Comparison of ENCODE assay signal across 8 cellular contexts in the genomic region with DNA sequence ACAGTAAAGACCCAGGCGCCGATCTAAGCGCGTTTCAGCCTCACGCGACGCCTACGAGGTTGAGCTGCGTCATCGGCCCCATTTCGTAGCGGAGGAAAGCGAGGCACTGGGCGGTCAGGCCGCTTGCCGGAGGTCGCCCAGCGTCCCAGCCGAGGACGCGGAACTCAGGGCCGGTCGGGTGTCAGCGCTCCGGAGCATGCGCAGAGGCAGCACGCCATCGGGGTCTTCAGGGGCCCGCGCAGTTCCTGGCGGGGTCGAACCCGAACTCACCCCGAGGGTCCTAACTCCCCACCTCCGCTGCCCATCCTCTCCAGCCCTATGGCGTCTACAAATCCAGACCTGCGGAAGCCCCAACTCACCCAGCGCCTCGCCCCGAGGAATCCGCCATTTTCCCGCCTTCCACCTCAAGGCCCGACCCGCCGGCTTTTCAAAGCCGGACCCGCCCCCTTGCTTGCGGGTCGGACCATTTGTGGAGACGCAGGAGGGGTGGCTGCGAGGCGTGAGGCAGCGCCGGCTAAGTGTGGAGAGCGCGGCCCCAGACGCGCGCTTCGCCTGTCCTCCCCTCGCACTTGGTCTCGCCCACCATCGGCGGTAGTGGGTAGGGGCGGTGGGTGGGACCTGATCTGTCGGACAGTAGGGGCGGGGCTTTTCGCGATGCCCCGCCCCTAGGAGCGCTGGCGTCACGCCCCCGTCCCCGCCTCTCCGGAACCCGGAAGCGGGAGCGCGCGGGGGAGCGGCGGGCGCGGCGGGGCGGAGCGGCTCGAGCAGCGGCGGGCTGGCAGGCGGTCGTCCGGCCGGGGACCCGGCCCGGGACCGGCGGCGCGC. TPM values are rescaled to one million over a fixed set of nuclear protein-coding genes. Genes with fewer than 3 reads are reported as not detected.
DNase-seq lines count a peak whose midpoint lies in the region; ATAC-seq, FAIRE-seq and TF ChIP-seq lines count a peak whose summit lies in the region.

A gene with protein sequence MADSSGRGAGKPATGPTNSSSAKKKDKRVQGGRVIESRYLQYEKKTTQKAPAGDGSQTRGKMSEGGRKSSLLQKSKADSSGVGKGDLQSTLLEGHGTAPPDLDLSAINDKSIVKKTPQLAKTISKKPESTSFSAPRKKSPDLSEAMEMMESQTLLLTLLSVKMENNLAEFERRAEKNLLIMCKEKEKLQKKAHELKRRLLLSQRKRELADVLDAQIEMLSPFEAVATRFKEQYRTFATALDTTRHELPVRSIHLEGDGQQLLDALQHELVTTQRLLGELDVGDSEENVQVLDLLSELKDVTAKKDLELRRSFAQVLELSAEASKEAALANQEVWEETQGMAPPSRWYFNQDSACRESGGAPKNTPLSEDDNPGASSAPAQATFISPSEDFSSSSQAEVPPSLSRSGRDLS (minus strand): TSS at position 418 of the 825 bp plus-strand sequence. CDS start 30 bp downstream, at position 388.
Gene MYO9B (plus strand): TSS at position 743 of the 825 bp plus-strand sequence. CDS start 25,941 bp downstream, outside the sequence.

- H3K9me3 Mint-ChIP-seq in CD4-positive, CD25-positive, alpha-beta regulatory T cell = peaks cover 0 to 1% (median 0%) of the 10 kb centered on the region in 7 donors

- intact Hi-C loops in HepG2 (cut with micrococcal nuclease; ENCODE audit: unreplicated experiment) = loop anchor here (5.0 kb wide), 1 partner anchor 62 kb away; no protein-coding TSS in a partner anchor

- H3K9me3 ChIP-seq in CD4-positive, CD25-positive, alpha-beta regulatory T cell (ENCODE audit: control insufficient read depth in 2 of 2, low read length in 2 of 2) = no peaks in the 10 kb centered on the region
- no peaks in the 10 kb centered on the region for H3K9me3 ChIP-seq in HepG2 (ENCODE audit: low read length)

- H3K4me1 Mint-ChIP-seq in CD4-positive, CD25-positive, alpha-beta regulatory T cell = peaks cover 9 to 74% (median 47%) of the 10 kb centered on the region in 4 donors

- peaks cover 53% of the 10 kb centered on the region for H3K4me1 ChIP-seq in CD4-positive, CD25-positive, alpha-beta regulatory T cell (ENCODE audit: control insufficient read depth, insufficient read depth, low read length, poor library complexity, severe bottlenecking)
- H3K4me1 ChIP-seq in HepG2 (ENCODE audit: insufficient read depth, low read length) = peaks cover 66% of the 10 kb centered on the region

- H3K36me3 Mint-ChIP-seq in CD4-positive, CD25-positive, alpha-beta regulatory T cell = peaks cover 17% of the 10 kb centered on the region

- WGBS in HepG2 (ENCODE audit: low lambda C conversion rate) = 0% methylated on average over 20 of the region's 101 CpGs

- peaks cover 55% of the 10 kb centered on the region for H3K79me2 ChIP-seq in HepG2 (ENCODE audit: insufficient read depth, low read length)

- H3K4me3 Mint-ChIP-seq in CD4-positive, CD25-positive, alpha-beta regulatory T cell = peak within 1 kb of the TSS; percentile 90 to 100 (median 98)

- H3K36me3 ChIP-seq in CD4-positive, CD25-positive, alpha-beta regulatory T cell (ENCODE audit: control insufficient read depth, insufficient read depth, low read length) = peaks cover 13% of the 10 kb centered on the region
- H3K36me3 ChIP-seq in HepG2 (replicated peaks in 1 of 2; ENCODE audit: control insufficient read depth in 1 of 2, insufficient read depth in 2 of 2, low read length in 2 of 2) = peaks cover 3 to 18% of the 10 kb centered on the region in 2 experiments; a peak in 2 of 5 replicates

- peak within 1 kb of the TSS; percentile 94 for H3K27ac ChIP-seq in CD4-positive, CD25-positive, alpha-beta regulatory T cell (ENCODE audit: insufficient read depth, low read length, poor library complexity, severe bottlenecking)
- peak within 1 kb of the TSS; percentile 75 for H3K27ac ChIP-seq in HepG2 (ENCODE audit: extremely low read length, insufficient read depth, low read length)

- peak; percentile 69 to 77 for TF ChIP-seq POLR2A in HepG2 (IDR thresholded peaks at IDR 0.05; ENCODE audit: insufficient read depth in 1 of 2, low read depth in 2 of 2, low read length in 2 of 2)

- CTCF ChIA-PET in HepG2 (lab: Yijun Ruan, JAX; ENCODE audit: low intra/inter-chr PET ratio, low total read pairs) = no interaction called here

- TF ChIP-seq RAD21 in HepG2 (CRISPR knock-in tag; IDR thresholded peaks at IDR 0.05) = peak; percentile 21; the same call in 1 of the 2 replicates

- peak within 1 kb of the TSS; percentile 93 to 99 (median 96) for H3K27ac Mint-ChIP-seq in CD4-positive, CD25-positive, alpha-beta regulatory T cell

- no peak; the same call in 1 of the 2 replicates for TF ChIP-seq CTCF in HepG2 (CRISPR knock-in tag; IDR thresholded peaks at IDR 0.05)

- in situ Hi-C loops in HepG2 (cut with HindIII; ENCODE audit: extremely low pct_ligation_motif_present, low pct_unique_long_range_greater_than_20kb) = no loop called here

- POLR2A ChIA-PET in HepG2 (lab: Yijun Ruan, JAX) = interaction anchor here (1.0 to 1.5 kb wide), 3 partner anchors 140 to 234 kb away, joined by 3 to 5 read pairs (median 3); partner anchors contain the start of genes DDA1 and USE1

- peak within 1 kb of the TSS; percentile 84 for H3K9ac ChIP-seq in HepG2 (ENCODE audit: insufficient read depth, low read depth, low read length)

- FAIRE-seq in HepG2 (lab: Jason Lieb, UNC) = peak; percentile 81

- peak; percentile 89 to 93 for ATAC-seq in CD4-positive, CD25-positive, alpha-beta regulatory T cell (ENCODE audit: low read depth in 2 of 2)
- ATAC-seq in GM19452 (IDR thresholded peaks at IDR 0.05; ENCODE audit: unreplicated experiment) (peak; percentile 71), HepG2 (peak; percentile 77)

- TF ChIP-seq EP300 in HepG2 (IDR thresholded peaks at IDR 0.05; ENCODE audit: low read depth in 2 of 2, low read length in 2 of 2) = no peak
- no peak; the same call in 1 of the 2 replicates for TF ChIP-seq EP300 in HepG2 (CRISPR knock-in tag; IDR thresholded peaks at IDR 0.05; ENCODE audit: borderline replicate concordance)

- no peaks in the 10 kb centered on the region for H4K20me1 ChIP-seq in HepG2 (ENCODE audit: insufficient read depth, low read length)

- H3K27me3 ChIP-seq in CD4-positive, CD25-positive, alpha-beta regulatory T cell (ENCODE audit: control insufficient read depth, insufficient read depth, low read length) = no peaks in the 10 kb centered on the region
- no peaks in the 10 kb centered on the region; a peak in 1 of 5 replicates for H3K27me3 ChIP-seq in HepG2 (ENCODE audit: control insufficient read depth in 1 of 2, insufficient read depth in 2 of 2, low read length in 2 of 2)

- no TSS peak for BruUV-seq in HepG2 (replicated peaks; lab: Mats Ljungman, UMichigan)

- H3K4me3 ChIP-seq in CD4-positive, CD25-positive, alpha-beta regulatory T cell (ENCODE audit: low read depth, low read length) = peak within 1 kb of the TSS; percentile 94
- peak within 1 kb of the TSS; percentile 79 to 98 (median 90) for H3K4me3 ChIP-seq in HepG2 (replicated peaks in 1 of 3; ENCODE audit: insufficient read depth in 1 of 3, low read depth in 2 of 3, low read length in 3 of 3)

- H3K27me3 Mint-ChIP-seq in CD4-positive, CD25-positive, alpha-beta regulatory T cell = no peaks in the 10 kb centered on the region

- peak within 1 kb of the TSS; percentile 99 for H3K4me2 ChIP-seq in HepG2 (ENCODE audit: low read depth, low read length)

- H2AFZ ChIP-seq in HepG2 (ENCODE audit: low read length) = peak within 1 kb of the TSS; percentile 79

- peak; percentile 99 to 100 (median 100) for DNase-seq in CD4-positive, CD25-positive, alpha-beta regulatory T cell
- peak; percentile 99 for DNase-seq in HK-2 (ENCODE audit: unreplicated experiment)
- peak; percentile 96 for DNase-seq in NCI-H82 treated with DMSO at 0.1 percent for 48 hours (lab: John Stamatoyannopoulos, UW; ENCODE audit: unreplicated experiment)
- peak; percentile 99 for DNase-seq in activated CD4-positive, alpha-beta T cell treated with anti-CD3 and anti-CD28 coated beads, Interleukin-2, amount 50 U/mL, for 48 hours
- peak; percentile 99 to 100 for DNase-seq in dermis microvascular lymphatic vessel endothelial cell (ENCODE audit: low read depth in 2 of 2)
- peak; percentile 96 for DNase-seq in HepG2 (ENCODE audit: low spot score)
- DNase-seq in stimulated activated CD4-positive, alpha-beta T cell treated with anti-CD3 and anti-CD28 coated beads, Interleukin-2, amount 100 ng/mL, for 48 hours = peak; percentile 98 to 99

RNA-seq across cellular contexts. Expression of the first gene that starts in this region (rescaled TPM):
- total RNA-seq in CD4-positive, CD25-positive, alpha-beta regulatory T cell = 26.9 TPM
- 10 to 100 TPM; 11.0 to 12.7 (median 11.1) TPM for polyA plus RNA-seq in CD4-positive, CD25-positive, alpha-beta regulatory T cell
- total RNA-seq in dermis microvascular lymphatic vessel endothelial cell = 2.8 and 4.4 TPM in 2 replicates
- 17.5 and 19.1 TPM in 2 replicates for total RNA-seq in HepG2 (2016; rRNA removed; fragmentation: Illumina TruSeq; extraction: Trizol)
- total RNA-seq in HepG2 (2016; cell fraction: cytosol; rRNA removed; fragmentation: Illumina TruSeq; extraction: Trizol; ENCODE audit: low read depth) = 7.9 and 8.8 TPM in 2 replicates
- total RNA-seq in HepG2 (2016; cell fraction: insoluble cytoplasmic fraction; rRNA removed; fragmentation: Illumina TruSeq; extraction: Trizol) = 17.4 and 19.5 TPM in 2 replicates
- total RNA-seq in HepG2 (2016; cell fraction: membrane; rRNA removed; fragmentation: Illumina TruSeq; extraction: Trizol) = 10.4 and 12.6 TPM in 2 replicates
- total RNA-seq in HepG2 (2016; cell fraction: nucleus; rRNA removed; fragmentation: Illumina TruSeq; extraction: Trizol) = 10.9 and 13.5 TPM in 2 replicates
- polyA plus RNA-seq in HepG2 (2011; rRNA removed) = 7.1 and 7.8 TPM in 2 replicates
- polyA plus RNA-seq in HepG2 (2011; cell fraction: cytosol; rRNA removed) = 4.3 and 7.7 TPM in 2 replicates
- 9.4 and 9.9 TPM in 2 replicates for polyA plus RNA-seq in HepG2 (2011; cell fraction: nucleus; rRNA removed)
- 5.2 and 6.2 TPM in 2 replicates for polyA plus RNA-seq in HepG2 (2012)
- 4.1 and 4.3 TPM in 2 replicates for polyA plus RNA-seq in HepG2 (2016; cell fraction: cytosol; fragmentation: Illumina TruSeq; extraction: Trizol; ENCODE audit: low read depth)
- polyA plus RNA-seq in HepG2 (2016; cell fraction: insoluble cytoplasmic fraction; fragmentation: Illumina TruSeq; extraction: Trizol; ENCODE audit: low read depth) = 20.4 and 22.5 TPM in 2 replicates
- 5.6 and 9.6 TPM in 2 replicates for polyA plus RNA-seq in HepG2 (2016; cell fraction: membrane; fragmentation: Illumina TruSeq; extraction: Trizol; ENCODE audit: low read depth)
- polyA plus RNA-seq in HepG2 (2016; cell fraction: nucleus; fragmentation: Illumina TruSeq; extraction: Trizol; ENCODE audit: insufficient read depth, low read depth) = 26.2 and 30.0 TPM in 2 replicates
- polyA minus RNA-seq in HepG2 (2011; rRNA and poly(A)+ RNA removed; ENCODE audit: low replicate concordance) = 6.4 and 32.7 TPM in 2 replicates
- 2.3 and 4.7 TPM in 2 replicates for polyA minus RNA-seq in HepG2 (2011; cell fraction: cytosol; rRNA and poly(A)+ RNA removed)
- polyA minus RNA-seq in HepG2 (2011; cell fraction: nucleus; rRNA and poly(A)+ RNA removed) = 3.7 and 4.2 TPM in 2 replicates

RNA-seq across cellular contexts. Expression of gene MYO9B, which starts in this region (rescaled TPM):
- total RNA-seq in CD4-positive, CD25-positive, alpha-beta regulatory T cell = 252 TPM
- polyA plus RNA-seq in CD4-positive, CD25-positive, alpha-beta regulatory T cell = 1 to 10 TPM; 3.4 to 6.7 (median 4.9) TPM
- 27.1 and 38.3 TPM in 2 replicates for total RNA-seq in dermis microvascular lymphatic vessel endothelial cell
- total RNA-seq in HepG2 (2016; rRNA removed; fragmentation: Illumina TruSeq; extraction: Trizol) = 14.1 and 18.0 TPM in 2 replicates
- 13.9 and 14.5 TPM in 2 replicates for total RNA-seq in HepG2 (2016; cell fraction: cytosol; rRNA removed; fragmentation: Illumina TruSeq; extraction: Trizol; ENCODE audit: low read depth)
- total RNA-seq in HepG2 (2016; cell fraction: insoluble cytoplasmic fraction; rRNA removed; fragmentation: Illumina TruSeq; extraction: Trizol) = 10.1 and 18.6 TPM in 2 replicates
- total RNA-seq in HepG2 (2016; cell fraction: membrane; rRNA removed; fragmentation: Illumina TruSeq; extraction: Trizol) = 10.7 and 11.5 TPM in 2 replicates
- 22.1 and 24.4 TPM in 2 replicates for total RNA-seq in HepG2 (2016; cell fraction: nucleus; rRNA removed; fragmentation: Illumina TruSeq; extraction: Trizol)
- polyA plus RNA-seq in HepG2 (2011; rRNA removed) = 18.3 and 23.4 TPM in 2 replicates
- 7.2 and 9.7 TPM in 2 replicates for polyA plus RNA-seq in HepG2 (2011; cell fraction: cytosol; rRNA removed)
- polyA plus RNA-seq in HepG2 (2011; cell fraction: nucleus; rRNA removed) = 169 and 196 TPM in 2 replicates
- polyA plus RNA-seq in HepG2 (2012) = 15.6 and 21.8 TPM in 2 replicates
- polyA plus RNA-seq in HepG2 (2016; cell fraction: cytosol; fragmentation: Illumina TruSeq; extraction: Trizol; ENCODE audit: low read depth) = 1.5 and 1.8 TPM in 2 replicates
- polyA plus RNA-seq in HepG2 (2016; cell fraction: insoluble cytoplasmic fraction; fragmentation: Illumina TruSeq; extraction: Trizol; ENCODE audit: low read depth) = 11.9 and 14.6 TPM in 2 replicates
- polyA plus RNA-seq in HepG2 (2016; cell fraction: membrane; fragmentation: Illumina TruSeq; extraction: Trizol; ENCODE audit: low read depth) = 3.6 and 3.7 TPM in 2 replicates
- 77.8 and 81.3 TPM in 2 replicates for polyA plus RNA-seq in HepG2 (2016; cell fraction: nucleus; fragmentation: Illumina TruSeq; extraction: Trizol; ENCODE audit: insufficient read depth, low read depth)
- 28.0 and 67.0 TPM in 2 replicates for polyA minus RNA-seq in HepG2 (2011; rRNA and poly(A)+ RNA removed; ENCODE audit: low replicate concordance)
- polyA minus RNA-seq in HepG2 (2011; cell fraction: cytosol; rRNA and poly(A)+ RNA removed) = 11.5 and 11.6 TPM in 2 replicates
- polyA minus RNA-seq in HepG2 (2011; cell fraction: nucleus; rRNA and poly(A)+ RNA removed) = 37.3 and 38.0 TPM in 2 replicates

Comparison
In these comparisons a context has a peak if more than half of its experiments do, and no peak if none do; other contexts are left out.
1. Peak in every context shown above with its lines: DNase-seq, ATAC-seq, H3K4me3 ChIP-seq and H3K27ac ChIP-seq.